Comparison of ENCODE assay signal across 29 cellular contexts in genomic region chr16:18049454-18050133, GRCh38.
"Had no signal": no experiment of that assay in that cellular context is flagged by ENCODE, and none has a peak within 500 bp of the region (broad histone marks: within the 10 kb centered on the region; RNA-seq: fewer than 3 reads in every experiment).

No MANE protein-coding gene starts in this region.

- ATAC-seq: left cardiac atrium; natural killer cell; right lobe of liver; stimulated activated memory B cell treated with anti-CD40 and anti-IgM and Interleukin-4, amounts not matched to agents 10 μg/mL and 1 μg/mL and 100 μg/mL, for 72 hours; stimulated activated naive CD8-positive, alpha-beta T cell treated with anti-CD3 and anti-CD28 coated beads, Interleukin-15, amount 100 ng/mL, for 72 hours had no signal

- H3K9ac ChIP-seq: neural progenitor cell had no signal

- H3K9me3 ChIP-seq: neutrophil, ovary, right atrium auricular region, right lobe of liver, tibial nerve, upper lobe of left lung, vagina had no signal

- H3K27me3 ChIP-seq: neural progenitor cell, neutrophil, ovary, right atrium auricular region, right lobe of liver, tibial nerve, upper lobe of left lung, vagina had no signal

- H3K4me1 ChIP-seq: left ventricle myocardium inferior, neural progenitor cell, right atrium auricular region, right lobe of liver, tibial nerve, upper lobe of left lung, vagina had no signal

- H3K36me3 ChIP-seq: left ventricle myocardium inferior, neural progenitor cell, neutrophil, ovary, right atrium auricular region, right lobe of liver, tibial nerve, upper lobe of left lung, vagina had no signal

- H3K4me3 ChIP-seq: left ventricle myocardium inferior, lung, neural progenitor cell, ovary, right atrium auricular region, right lobe of liver, smooth muscle cell, tibial nerve, upper lobe of left lung, vagina had no signal

- DNase-seq: head of caudate nucleus; hypothalamus; islet precursor cell; kidney glomerular epithelial cell; left cardiac atrium; left ventricle myocardium inferior; mesendoderm; naive B cell; natural killer cell; nephron progenitor cell; occipital lobe; ovary; right lobe of liver; stimulated activated CD4-positive, alpha-beta T cell treated with anti-CD3 and anti-CD28 coated beads, Interleukin-1b, Interleukin-23, amount 100 ng/mL, for 48 hours; stimulated activated CD4-positive, alpha-beta T cell treated with anti-CD3 and anti-CD28 coated beads, Interleukin-2, amount 100 ng/mL, for 48 hours; stimulated activated CD4-positive, alpha-beta T cell treated with anti-CD3 and anti-CD28 coated beads, Interleukin-4, amount 100 ng/mL, for 4 hours; stimulated activated CD8-positive, alpha-beta memory T cell treated with anti-CD3 and anti-CD28 coated beads, Interleukin-4, amount 100 ng/mL, for 48 hours; stimulated activated naive CD4-positive, alpha-beta T cell treated with Interleukin-2 at 50 U/mL for 16 hours; stimulated activated naive CD8-positive, alpha-beta T cell treated with anti-CD3 and anti-CD28 coated beads, Interleukin-15, amount 100 ng/mL, for 72 hours; substantia nigra; upper lobe of left lung had no signal

- H3K27ac ChIP-seq: left ventricle myocardium inferior, neural progenitor cell, neutrophil, ovary, right atrium auricular region, right lobe of liver, tibial nerve, upper lobe of left lung, vagina had no signal
